In the genomic region with DNA sequence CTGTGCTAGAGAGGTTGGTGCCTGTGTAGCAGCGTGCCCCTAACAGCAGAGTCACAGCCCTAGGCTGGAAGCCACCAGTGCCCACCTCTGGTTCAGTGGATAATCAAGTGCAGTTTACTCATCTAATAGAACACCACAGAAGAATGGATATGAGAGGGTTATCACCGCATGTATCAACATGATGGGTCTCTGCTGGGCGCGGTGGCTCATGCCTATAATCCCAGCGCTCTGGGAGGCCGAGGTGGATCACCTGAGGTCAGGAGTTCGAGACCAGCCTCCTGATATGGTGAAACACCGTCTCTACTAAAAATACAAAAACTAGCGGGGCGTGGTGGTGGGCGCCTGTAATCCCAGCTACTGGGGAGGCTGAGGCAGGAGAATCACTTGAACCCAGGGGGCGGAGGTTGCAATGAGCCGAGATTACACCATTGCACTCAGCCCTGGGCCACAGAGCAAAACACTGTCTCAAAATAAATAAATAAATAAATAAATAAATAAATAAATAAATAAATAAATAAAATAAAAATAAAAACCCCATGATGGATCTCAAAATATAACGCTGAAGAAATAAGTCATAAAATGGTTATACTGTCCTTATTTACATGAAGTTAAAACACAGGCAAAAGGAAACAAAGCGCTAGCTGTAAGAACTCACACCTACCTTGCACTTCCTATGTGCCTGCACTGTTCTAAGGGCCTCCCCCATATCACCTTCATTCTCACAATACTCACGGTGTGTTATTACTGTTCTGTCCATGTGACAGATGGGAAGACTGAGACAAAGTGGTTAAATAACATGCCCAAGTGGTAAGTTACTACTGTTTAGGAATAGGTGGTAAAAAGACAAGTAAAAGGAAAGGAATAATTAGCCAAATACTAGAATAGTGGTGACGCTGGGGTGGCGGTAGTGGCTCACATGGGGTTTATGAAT, we compare ENCODE assay signal across 8 cellular contexts.
DNase-seq lines count a peak whose midpoint lies in the region; ATAC-seq and TF ChIP-seq lines count a peak whose summit lies in the region.

No MANE protein-coding gene starts in this region.

- no peaks in the 10 kb centered on the region for H3K27me3 ChIP-seq in naive thymus-derived CD4-positive, alpha-beta T cell (ENCODE audit: control insufficient read depth in 2 of 2, insufficient read depth in 2 of 2, low read length in 2 of 2)

- no peaks in the 10 kb centered on the region for H3K36me3 ChIP-seq in naive thymus-derived CD4-positive, alpha-beta T cell (ENCODE audit: control insufficient read depth in 2 of 3, insufficient read depth in 3 of 3, low read length in 3 of 3)

- H3K4me1 ChIP-seq in naive thymus-derived CD4-positive, alpha-beta T cell (ENCODE audit: control insufficient read depth in 2 of 2, insufficient read depth in 2 of 2, low read length in 2 of 2): peaks cover 0 to 29% of the 10 kb centered on the region in 2 donors

- no peaks in the 10 kb centered on the region for H3K27me3 Mint-ChIP-seq in MCF 10A (ENCODE audit: insufficient read depth, unreplicated experiment)
- H3K27me3 Mint-ChIP-seq in natural killer cell treated with Interleukin-12 subunit alpha and Interleukin-12 subunit beta and Interleukin-15 and Interleukin-18, amount 100 ng/mL, for 72 hours: no peaks in the 10 kb centered on the region
- no peaks in the 10 kb centered on the region for H3K27me3 Mint-ChIP-seq in naive thymus-derived CD4-positive, alpha-beta T cell
- peaks cover 0 to 3% (median 0%) of the 10 kb centered on the region in 3 donors for H3K27me3 Mint-ChIP-seq in immature natural killer cell (ENCODE audit: low read depth in 3 of 3)

- peak overlapping the region; percentile 77 for H3K27ac Mint-ChIP-seq in MCF 10A (ENCODE audit: low read depth, unreplicated experiment)
- H3K27ac Mint-ChIP-seq in natural killer cell treated with Interleukin-12 subunit alpha and Interleukin-12 subunit beta and Interleukin-15 and Interleukin-18, amount 100 ng/mL, for 72 hours: peak overlapping the region; percentile 82 to 87
- peak overlapping the region in 3 of 9 donors; percentile 41 to 92 (median 74) for H3K27ac Mint-ChIP-seq in naive thymus-derived CD4-positive, alpha-beta T cell
- peak overlapping the region in 3 of 6 donors; percentile 6 to 79 (median 59) for H3K27ac Mint-ChIP-seq in immature natural killer cell

- peak; percentile 3 for ATAC-seq in HG03066 (IDR thresholded peaks at IDR 0.05; ENCODE audit: low read depth, unreplicated experiment)
- ATAC-seq in natural killer cell treated with Interleukin-12 subunit alpha and Interleukin-12 subunit beta and Interleukin-15 and Interleukin-18, amount 100 ng/mL, for 72 hours: peak in 1 of 2 donors; percentile 11
- no peak for ATAC-seq in HG02588 (IDR thresholded peaks at IDR 0.05; ENCODE audit: unreplicated experiment)
- no peak for ATAC-seq in naive thymus-derived CD4-positive, alpha-beta T cell

- no peak for TF ChIP-seq CTCF in AG09309 (IDR thresholded peaks at IDR 0.05; ENCODE audit: control insufficient read depth, insufficient read depth, low read depth, low read length, missing control alignments)
- no peak for TF ChIP-seq CTCF in MCF 10A (IDR thresholded peaks at IDR 0.05; ENCODE audit: unreplicated experiment)

- CTCF ChIA-PET in MCF 10A (lab: Yijun Ruan, JAX): interaction anchor here (0.7 to 1.5 kb wide), 5 partner anchors 11 to 62 kb away, joined by 3 to 7 read pairs (median 3); no protein-coding TSS in a partner anchor
- CTCF ChIA-PET in naive thymus-derived CD4-positive, alpha-beta T cell (lab: Charles Lee): no interaction called here

- H3K4me1 Mint-ChIP-seq in MCF 10A (ENCODE audit: insufficient read depth, unreplicated experiment) (peaks cover 44% of the 10 kb centered on the region), immature natural killer cell (peaks cover 26 to 35% of the 10 kb centered on the region in 2 donors)
- peaks cover 34 to 41% of the 10 kb centered on the region in 2 donors for H3K4me1 Mint-ChIP-seq in natural killer cell treated with Interleukin-12 subunit alpha and Interleukin-12 subunit beta and Interleukin-15 and Interleukin-18, amount 100 ng/mL, for 72 hours (ENCODE audit: low read depth in 2 of 2)
- peaks cover 8 to 45% (median 20%) of the 10 kb centered on the region in 7 donors for H3K4me1 Mint-ChIP-seq in naive thymus-derived CD4-positive, alpha-beta T cell

- POLR2A ChIA-PET in MCF 10A (lab: Yijun Ruan, JAX): interaction anchor here (0.5 to 5.1 kb wide), 24 partner anchors 9 to 1430 kb away, joined by 3 to 74 read pairs (median 4); a partner anchor contains a TSS
- POLR2A ChIA-PET in naive thymus-derived CD4-positive, alpha-beta T cell (lab: Charles Lee): interaction anchor here (0.5 kb wide), 2 partner anchors 137 to 341 kb away, joined by 3 read pairs; no protein-coding TSS in a partner anchor

- H3K9me3 Mint-ChIP-seq in MCF 10A (ENCODE audit: unreplicated experiment) (no peaks in the 10 kb centered on the region), immature natural killer cell (no peaks in the 10 kb centered on the region)
- no peaks in the 10 kb centered on the region for H3K9me3 Mint-ChIP-seq in natural killer cell treated with Interleukin-12 subunit alpha and Interleukin-12 subunit beta and Interleukin-15 and Interleukin-18, amount 100 ng/mL, for 72 hours
- peaks cover 0 to 13% (median 0%) of the 10 kb centered on the region in 11 donors for H3K9me3 Mint-ChIP-seq in naive thymus-derived CD4-positive, alpha-beta T cell

- H3K4me3 Mint-ChIP-seq in MCF 10A (ENCODE audit: unreplicated experiment) (peak overlapping the region; percentile 63), immature natural killer cell (peak overlapping the region in 1 of 5 donors; percentile 30)
- peak overlapping the region; percentile 84 for H3K4me3 Mint-ChIP-seq in natural killer cell treated with Interleukin-12 subunit alpha and Interleukin-12 subunit beta and Interleukin-15 and Interleukin-18, amount 100 ng/mL, for 72 hours
- H3K4me3 Mint-ChIP-seq in naive thymus-derived CD4-positive, alpha-beta T cell: peak overlapping the region in 1 of 10 donors; percentile 57

- intact Hi-C loops in MCF 10A (cut with micrococcal nuclease): loop anchor here (5.0 kb wide), 3 partner anchors 63 to 103 kb away; a partner anchor contains a TSS
- intact Hi-C loops in naive thymus-derived CD4-positive, alpha-beta T cell (cut with micrococcal nuclease): loop anchor here in 1 of 2 donors (1.0 to 2.0 kb wide), 2 partner anchors 14 to 48 kb away; no protein-coding TSS in a partner anchor

- BruUV-seq in MCF 10A (replicated peaks; lab: Mats Ljungman, UMichigan): no TSS peak

- H3K9me3 ChIP-seq in naive thymus-derived CD4-positive, alpha-beta T cell (ENCODE audit: control insufficient read depth in 2 of 3, low read length in 3 of 3): no peaks in the 10 kb centered on the region

- H3K36me3 Mint-ChIP-seq in MCF 10A (ENCODE audit: insufficient read depth, unreplicated experiment): peaks cover 9% of the 10 kb centered on the region
- peaks cover 4% of the 10 kb centered on the region for H3K36me3 Mint-ChIP-seq in natural killer cell treated with Interleukin-12 subunit alpha and Interleukin-12 subunit beta and Interleukin-15 and Interleukin-18, amount 100 ng/mL, for 72 hours
- peaks cover 11 to 64% (median 41%) of the 10 kb centered on the region in 5 donors for H3K36me3 Mint-ChIP-seq in naive thymus-derived CD4-positive, alpha-beta T cell
- H3K36me3 Mint-ChIP-seq in immature natural killer cell: peaks cover 6 to 20% (median 6%) of the 10 kb centered on the region in 3 donors

- DNase-seq in AG09309 (ENCODE audit: low read depth) (no peak), MCF 10A (ENCODE audit: unreplicated experiment) (no peak), hepatic stellate cell (ENCODE audit: low spot score) (no peak), immature natural killer cell (no peak)
- no peak for DNase-seq in natural killer cell treated with Interleukin-12 subunit alpha and Interleukin-12 subunit beta and Interleukin-15 and Interleukin-18, amount 100 ng/mL, for 72 hours (ENCODE audit: low spot score)
- DNase-seq in naive thymus-derived CD4-positive, alpha-beta T cell: no peak

- H3K27ac ChIP-seq in naive thymus-derived CD4-positive, alpha-beta T cell (ENCODE audit: low read depth, low read length): no peak overlapping the region

- peak overlapping the region; percentile 18 for H3K4me3 ChIP-seq in AG09309 (ENCODE audit: control insufficient read depth, low read depth, low read length)
- no peak overlapping the region for H3K4me3 ChIP-seq in naive thymus-derived CD4-positive, alpha-beta T cell (ENCODE audit: low read length)
